9 cellular contexts compared by ENCODE assay signal in genomic region chr10:79176949-79177602, GRCh38.
DNase-seq lines count a peak whose midpoint lies in the region; TF ChIP-seq lines count a peak whose summit lies in the region.
"Had no signal": no experiment of that assay in that cellular context is flagged by ENCODE, and none has a peak within 500 bp of the region (broad histone marks: within the 10 kb centered on the region; RNA-seq: fewer than 3 reads in every experiment).

No MANE protein-coding gene starts in this region.

- TF ChIP-seq RAD21 in SK-N-SH (IDR thresholded peaks at IDR 0.05; ENCODE audit: low read length), result peak; percentile 15; the same call in 1 of the 2 replicates

- TF ChIP-seq CTCF in SK-N-SH (IDR thresholded peaks at IDR 0.05) (no peak), fibroblast of the aortic adventitia (IDR thresholded peaks at IDR 0.05; ENCODE audit: insufficient read depth, low read length) (no peak), uterus (IDR thresholded peaks at IDR 0.05) (no peak)

- H3K4me1 ChIP-seq in SK-N-SH (ENCODE audit: control insufficient read depth in 1 of 2, insufficient read depth in 2 of 2, low read depth in 1 of 2, low read length in 1 of 2) (peaks cover 48 to 92% of the 10 kb centered on the region in 2 experiments), muscle layer of colon (ENCODE audit: insufficient read depth, low read length) (peaks cover 68% of the 10 kb centered on the region), uterus (peaks cover 28 to 57% of the 10 kb centered on the region in 2 donors)

- TF ChIP-seq POLR2A in uterus (IDR thresholded peaks at IDR 0.05), result no peak

- 76% methylated on average over 4 of the region's 18 CpGs for WGBS in SK-N-SH (ENCODE audit: low lambda C conversion rate)

- peak in 1 of 2 experiments; percentile 75; a peak in 2 of 4 replicates for TF ChIP-seq EP300 in SK-N-SH (IDR thresholded peaks at IDR 0.05; ENCODE audit: borderline replicate concordance in 1 of 2, low read depth in 1 of 2, low read length in 1 of 2)

- H3K79me2 ChIP-seq in SK-N-SH (ENCODE audit: insufficient read depth), result peaks cover 65% of the 10 kb centered on the region; the same call in 1 of the 2 replicates

- no peaks in the 10 kb centered on the region for H3K9me2 ChIP-seq in SK-N-SH

- H3F3A ChIP-seq in SK-N-SH (replicated peaks; ENCODE audit: insufficient read depth), result peaks cover 19% of the 10 kb centered on the region

- intact Hi-C loops in uterus (cut with DNase I; ENCODE audit: low total_unique reads), result no loop called here

- POLR2A ChIA-PET in SK-N-SH (lab: Yijun Ruan, JAX), result interaction anchor here (0.9 to 1.5 kb wide), 4 partner anchors 11 to 46 kb away, joined by 3 to 5 read pairs (median 3); no protein-coding TSS in a partner anchor

- no peak overlapping the region for H2AFZ ChIP-seq in SK-N-SH (ENCODE audit: low read depth)

- peak overlapping the region; percentile 81 to 100 for H3K27ac ChIP-seq in SK-N-SH (ENCODE audit: low read depth in 2 of 2, low read length in 1 of 2)
- H3K27ac ChIP-seq in muscle layer of colon (ENCODE audit: low read depth, low read length), result peak overlapping the region; percentile 17
- H3K27ac ChIP-seq in uterus, result peak overlapping the region; percentile 78

- peaks cover 15% of the 10 kb centered on the region; the same call in 1 of the 2 replicates for H4K20me1 ChIP-seq in SK-N-SH (ENCODE audit: insufficient read depth)

- peak overlapping the region; percentile 68 for H3K4me2 ChIP-seq in SK-N-SH

- H3K9me3 ChIP-seq in SK-N-SH (no peaks in the 10 kb centered on the region), muscle layer of colon (ENCODE audit: low read length) (no peaks in the 10 kb centered on the region), uterus (no peaks in the 10 kb centered on the region)

- H3K27me3 ChIP-seq in SK-N-SH (ENCODE audit: insufficient read depth) (no peaks in the 10 kb centered on the region), muscle layer of colon (ENCODE audit: control insufficient read depth in 1 of 2, insufficient read depth in 2 of 2, low read length in 2 of 2) (no peaks in the 10 kb centered on the region), uterus (no peaks in the 10 kb centered on the region)

- H3K36me3 ChIP-seq in SK-N-SH (replicated peaks in 1 of 2; ENCODE audit: control insufficient read depth in 1 of 2, insufficient read depth in 2 of 2, low read length in 1 of 2) (peaks cover 3 to 8% of the 10 kb centered on the region in 2 experiments), muscle layer of colon (ENCODE audit: insufficient read depth, low read length) (peaks cover 12% of the 10 kb centered on the region), uterus (no peaks in the 10 kb centered on the region)

- DNase-seq in SK-N-SH, result peak; percentile 75
- DNase-seq in fibroblast of the aortic adventitia (ENCODE audit: low read depth), result peak; percentile 69
- no peak for DNase-seq in uterus
- no peak for DNase-seq in pons (ENCODE audit: low spot score)
- no peak for DNase-seq in NCI-H526 treated with DMSO at 0.1 percent for 48 hours (lab: John Stamatoyannopoulos, UW)
- no peak for DNase-seq in CD1c-positive myeloid dendritic cell (ENCODE audit: extremely low spot score)
- DNase-seq: activated naive CD4-positive, alpha-beta T cell treated with Interleukin-2 at 50 U/mL for 16 hours; MM.1S had no signal

- CTCF ChIA-PET in SK-N-SH (lab: Yijun Ruan, JAX), result interaction anchor here (1.0 to 13.4 kb wide), 6 partner anchors 8 to 63 kb away, joined by 4 to 136 read pairs (median 4); no protein-coding TSS in a partner anchor

- H3K9ac ChIP-seq in SK-N-SH (peak overlapping the region; percentile 26; the same call in 1 of the 2 replicates), muscle layer of colon (ENCODE audit: low read length) (no peak overlapping the region)

- H3K4me3 ChIP-seq in SK-N-SH (ENCODE audit: low read depth in 2 of 2, low read length in 1 of 2), result no peak overlapping the region
- H3K4me3 ChIP-seq in fibroblast of the aortic adventitia (ENCODE audit: low read depth, low read length), result no peak overlapping the region
- H3K4me3 ChIP-seq in muscle layer of colon (ENCODE audit: low read depth in 1 of 2, low read length in 2 of 2), result no peak overlapping the region
- H3K4me3 ChIP-seq in uterus, result no peak overlapping the region

TF ChIP-seq in SK-N-SH, 30 proteins besides CTCF, POLR2A, EP300 and RAD21:
- TF ChIP-seq PBX3 (IDR thresholded peaks at IDR 0.05) (no peak), NRF1 (IDR thresholded peaks at IDR 0.05; ENCODE audit: low read depth, low read length) (no peak), USF2 (IDR thresholded peaks at IDR 0.05; ENCODE audit: borderline replicate concordance, low read depth, low read length) (no peak), SIN3A (IDR thresholded peaks at IDR 0.05; ENCODE audit: borderline replicate concordance, low read depth, low read length) (no peak), TCF12 (IDR thresholded peaks at IDR 0.05) (0 out of 2 replicates have a peak, but pooled peaks have one; percentile 51), FOXM1 (IDR thresholded peaks at IDR 0.05; ENCODE audit: low read depth) (no peak), JUND (IDR thresholded peaks at IDR 0.05) (no peak), IRF3 (IDR thresholded peaks at IDR 0.05; ENCODE audit: low read depth, low read length) (no peak), TAF1 (IDR thresholded peaks at IDR 0.05; ENCODE audit: borderline replicate concordance, low read depth, low read length) (no peak), MAX (IDR thresholded peaks at IDR 0.05; ENCODE audit: low read depth) (no peak), NFIC (IDR thresholded peaks at IDR 0.05; ENCODE audit: borderline replicate concordance) (no peak), CHD2 (IDR thresholded peaks at IDR 0.05; ENCODE audit: low read length, partially characterized antibody) (peak; percentile 24), POLR2AphosphoS5 (IDR thresholded peaks at IDR 0.05; ENCODE audit: low read depth, low read length) (no peak), MXI1 (IDR thresholded peaks at IDR 0.05; ENCODE audit: low read depth, low read length) (peak; percentile 86), EZH2phosphoT487 (IDR thresholded peaks at IDR 0.05; ENCODE audit: borderline replicate concordance, low read depth) (no peak), USF1 (IDR thresholded peaks at IDR 0.05; ENCODE audit: borderline replicate concordance, low read depth) (no peak), ZBTB33 (IDR thresholded peaks at IDR 0.05; ENCODE audit: borderline replicate concordance, low read depth) (no peak)
TF ChIP-seq in SK-N-SH: peak in this region for 3.

Comparison
In these comparisons a context has a peak if more than half of its experiments do, and no peak if none do; other contexts are left out.
1. DNase-seq: peak in SK-N-SH (single experiment) and fibroblast of the aortic adventitia (single experiment); none in uterus (0 of 2), pons (single experiment), NCI-H526 treated with DMSO at 0.1 percent for 48 hours (single experiment) and CD1c-positive myeloid dendritic cell (single experiment).
2. H3K27ac ChIP-seq: peak in every context shown above with its lines; median percentile 90 in SK-N-SH; 78 in uterus; 17 in muscle layer of colon.